ENCODE assay signal across 12 cellular contexts in the genomic region with DNA sequence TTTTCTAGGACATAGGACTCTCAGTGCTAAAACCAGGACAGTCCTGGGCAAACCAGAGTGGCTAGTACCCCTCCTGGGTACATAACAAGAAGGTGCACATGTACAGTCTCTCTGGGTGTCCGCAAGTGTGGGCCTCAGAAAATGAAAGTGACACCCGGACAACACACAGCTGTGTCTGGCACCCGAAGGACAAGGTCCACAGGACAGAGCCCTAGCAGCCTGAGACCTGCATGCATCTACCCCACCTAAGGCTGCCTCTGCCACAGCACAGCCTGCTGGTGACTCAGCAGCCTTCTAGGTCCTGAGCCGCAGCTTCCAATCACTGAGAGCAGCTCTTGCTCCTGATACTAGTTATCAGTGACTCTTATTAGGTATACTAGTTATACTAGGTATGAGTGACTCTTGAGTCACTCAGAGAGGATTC.
DNase-seq lines count a peak whose midpoint lies in the region; ATAC-seq and TF ChIP-seq lines count a peak whose summit lies in the region.
"Had no signal": no experiment of that assay in that cellular context is flagged by ENCODE, and none has a peak within 500 bp of the region (broad histone marks: within the 10 kb centered on the region; RNA-seq: fewer than 3 reads in every experiment).

No MANE protein-coding gene starts in this region.

- no TSS peak for BruUV-seq in PC-3 (replicated peaks; lab: Mats Ljungman, UMichigan)

- peak overlapping the region; percentile 19; the same call in 1 of the 2 replicates for H2AFZ ChIP-seq in PC-3 (ENCODE audit: low read length)

- H3K9me3 ChIP-seq in PC-3 (ENCODE audit: low read length) (no peaks in the 10 kb centered on the region), mucosa of descending colon (no peaks in the 10 kb centered on the region)

- intact Hi-C loops in PC-3 (cut with micrococcal nuclease) (no loop called here), mucosa of descending colon (cut with DNase I, micrococcal nuclease) (no loop called here)

- H3K79me2 ChIP-seq in PC-3 (ENCODE audit: low read length) = no peaks in the 10 kb centered on the region

- no peak overlapping the region for H3K4me3 ChIP-seq in PC-3 (ENCODE audit: low read length)
- H3K4me3 ChIP-seq in mucosa of descending colon = no peak overlapping the region

- peaks cover 14% of the 10 kb centered on the region for H3K27me3 Mint-ChIP-seq in chondrocyte (ENCODE audit: low read depth)
- H3K27me3 Mint-ChIP-seq: T-helper 17 cell had no signal

- DNase-seq in ELF-1 (ENCODE audit: low read depth, low spot score) (peak; percentile 54), PC-3 (peak; percentile 80), chondrocyte (ENCODE audit: low spot score) (no peak), mucosa of descending colon (peak; percentile 57 to 72 (median 70)), DMS114 treated with DMSO at 0.1 percent for 48 hours (lab: John Stamatoyannopoulos, UW; ENCODE audit: unreplicated experiment) (no peak), hypothalamus (lab: John Stamatoyannopoulos, UW) (no peak), activated gamma-delta T cell (lab: John Stamatoyannopoulos, UW) (no peak)
- DNase-seq in activated naive CD4-positive, alpha-beta T cell treated with anti-CD3 and anti-CD28 coated beads, Interleukin-2, amount 50 U/mL, for 16 hours = no peak
- DNase-seq: CD8-positive, alpha-beta memory T cell; foreskin melanocyte; T-helper 17 cell had no signal

- no peaks in the 10 kb centered on the region for H3K9me2 ChIP-seq in PC-3 (replicated peaks; ENCODE audit: low read length)

- peak overlapping the region; percentile 21 for H3K4me2 ChIP-seq in PC-3 (ENCODE audit: low read length)

- no peak overlapping the region for H3K27ac Mint-ChIP-seq in chondrocyte (ENCODE audit: unreplicated experiment)
- H3K27ac Mint-ChIP-seq: CD8-positive, alpha-beta memory T cell; memory B cell; T-helper 17 cell had no signal

- H3F3A ChIP-seq in PC-3 (ENCODE audit: low read length, unreplicated experiment) = no peaks in the 10 kb centered on the region

- H3K27ac ChIP-seq in PC-3 (ENCODE audit: low read length) = no peak overlapping the region

- CTCF ChIA-PET in PC-3 (lab: Charles Lee) = no interaction called here

- ATAC-seq in PC-3 = peak; percentile 92
- peak; percentile 92 for ATAC-seq in mucosa of descending colon
- ATAC-seq: T-helper 17 cell had no signal

- no peaks in the 10 kb centered on the region for H3K9me3 Mint-ChIP-seq in chondrocyte (ENCODE audit: low read depth)
- H3K9me3 Mint-ChIP-seq: memory B cell had no signal

- POLR2A ChIA-PET in PC-3 (lab: Charles Lee; ENCODE audit: unreplicated experiment) = no interaction called here

- no peaks in the 10 kb centered on the region for H4K20me1 ChIP-seq in PC-3 (ENCODE audit: low read length)

- no peak for TF ChIP-seq CTCF in PC-3 (conservative IDR thresholded peaks at IDR 0.05; ENCODE audit: low read depth, low read length)
- TF ChIP-seq CTCF in chondrocyte (IDR thresholded peaks at IDR 0.05) = peak; percentile 54
- no peak for TF ChIP-seq CTCF in mucosa of descending colon (IDR thresholded peaks at IDR 0.05)

- H3K4me1 Mint-ChIP-seq in chondrocyte (ENCODE audit: low read depth) = no peaks in the 10 kb centered on the region
- H3K4me1 Mint-ChIP-seq: CD8-positive, alpha-beta memory T cell; memory B cell; T-helper 17 cell had no signal

- no peak overlapping the region for H3K9ac ChIP-seq in PC-3 (ENCODE audit: low read length)

- peaks cover 7% of the 10 kb centered on the region; the same call in 1 of the 2 replicates for H3K27me3 ChIP-seq in PC-3 (ENCODE audit: low read length)

- H3K36me3 ChIP-seq in PC-3 (ENCODE audit: low read depth, low read length) = no peaks in the 10 kb centered on the region
- H3K36me3 ChIP-seq in mucosa of descending colon (ENCODE audit: low read depth) = no peaks in the 10 kb centered on the region

- no peak overlapping the region for H3K4me3 Mint-ChIP-seq in chondrocyte (ENCODE audit: unreplicated experiment)
- H3K4me3 Mint-ChIP-seq: CD8-positive, alpha-beta memory T cell; memory B cell; T-helper 17 cell had no signal

- H3K36me3 Mint-ChIP-seq in chondrocyte (ENCODE audit: low read depth) = no peaks in the 10 kb centered on the region
- H3K36me3 Mint-ChIP-seq: CD8-positive, alpha-beta memory T cell; memory B cell had no signal

- H3K4me1 ChIP-seq in PC-3 (ENCODE audit: insufficient read depth, low read length) (peaks cover 14% of the 10 kb centered on the region), mucosa of descending colon (ENCODE audit: low read depth) (no peaks in the 10 kb centered on the region)

Comparison
In these comparisons a context has a peak if more than half of its experiments do, and no peak if none do; other contexts are left out.
1. DNase-seq: peak in ELF-1 (single experiment), PC-3 (single experiment) and mucosa of descending colon (3 of 3); none in chondrocyte (single experiment), DMS114 treated with DMSO at 0.1 percent for 48 hours (single experiment), hypothalamus (0 of 51), activated naive CD4-positive, alpha-beta T cell treated with anti-CD3 and anti-CD28 coated beads, Interleukin-2, amount 50 U/mL, for 16 hours (single experiment) and activated gamma-delta T cell (single experiment).